Comparison of ENCODE assay signal across 9 cellular contexts in the genomic region with DNA sequence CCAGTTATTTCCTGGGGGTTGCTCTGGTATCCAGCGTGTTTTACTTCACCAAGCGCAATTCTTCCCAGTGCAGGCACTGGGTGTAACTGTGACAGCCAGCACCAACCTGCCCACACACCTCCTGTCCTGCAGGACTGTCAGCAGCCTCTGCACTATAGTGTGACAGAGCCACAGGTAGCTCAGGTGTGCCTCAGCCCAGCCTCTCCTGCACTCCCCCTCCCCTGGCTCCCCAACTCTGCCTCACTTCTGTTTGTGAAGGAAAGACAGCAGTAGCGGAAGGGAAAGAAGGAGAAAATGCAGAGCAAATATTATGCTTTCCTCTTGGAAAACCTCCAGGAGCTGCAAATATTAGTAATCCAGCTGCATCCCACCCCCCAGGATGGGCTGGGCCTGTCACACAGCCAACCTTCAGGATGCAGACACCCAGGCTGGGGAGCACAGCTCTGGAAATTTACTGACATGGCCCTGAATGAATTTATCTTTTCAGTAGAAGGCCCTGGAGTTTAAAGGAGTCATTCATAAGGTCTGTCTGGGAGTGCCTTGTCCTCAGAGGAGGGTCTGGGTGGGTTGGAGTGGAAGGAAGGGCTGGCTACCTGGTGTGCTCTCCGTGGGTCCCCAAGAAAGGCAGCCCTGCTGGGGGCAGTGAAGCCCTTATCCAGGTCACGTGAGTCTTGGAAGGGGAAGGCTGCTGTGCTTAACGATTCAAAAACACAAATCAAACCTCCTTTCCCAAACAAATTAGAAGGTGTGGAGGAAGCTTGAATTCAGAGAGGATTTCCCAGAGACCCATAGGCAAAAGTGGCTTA. TPM values are rescaled to one million over a fixed set of nuclear protein-coding genes. Genes with fewer than 3 reads are reported as not detected.
A peak's percentile ranks its signal among the peaks of the same experiment; 100 is the strongest.
DNase-seq lines count a peak whose midpoint lies in the region; ATAC-seq and TF ChIP-seq lines count a peak whose summit lies in the region.
"Had no signal": no experiment of that assay in that cellular context is flagged by ENCODE, and none has a peak within 500 bp of the region (broad histone marks: within the 10 kb centered on the region; RNA-seq: fewer than 3 reads in every experiment).

No MANE protein-coding gene starts in this region.

- POLR2A ChIA-PET in HEK293 (lab: Yijun Ruan, JAX), result interaction anchor here (1.0 kb wide), 1 partner anchor 13 kb away, joined by 3 read pairs; no protein-coding TSS in a partner anchor

- H3K4me1 ChIP-seq in HEK293 (ENCODE audit: control insufficient read depth, insufficient read depth, low read length) (peaks cover 40% of the 10 kb centered on the region), left ventricle myocardium inferior (peaks cover 93% of the 10 kb centered on the region), gastrocnemius medialis (peaks cover 45 to 48% of the 10 kb centered on the region in 2 donors)

- TF ChIP-seq CTCF in HEK293 (tag by site-specific recombination; IDR thresholded peaks at IDR 0.05) (no peak), left ventricle myocardium inferior (IDR thresholded peaks at IDR 0.05; ENCODE audit: borderline replicate concordance) (no peak), gastrocnemius medialis (IDR thresholded peaks at IDR 0.05 in 4 of 5, conservative IDR thresholded peaks at IDR 0.05 in 1 of 5) (no peak)

- H3K27ac ChIP-seq in HEK293 (ENCODE audit: extremely low read depth, low read depth, low read length) (no peak overlapping the region), left ventricle myocardium inferior (replicated peaks) (peak overlapping the region; percentile 85), gastrocnemius medialis (peak overlapping the region; percentile 25 to 66 (median 62))

- DNase-seq in left ventricle myocardium inferior, result peak; percentile 58
- no peak for DNase-seq in gastrocnemius medialis
- DNase-seq in SK-N-DZ (ENCODE audit: low spot score), result no peak
- no peak for DNase-seq in COLO668 (lab: John Stamatoyannopoulos, UW; ENCODE audit: unreplicated experiment)
- no peak for DNase-seq in DMS 273 treated with DMSO at 0.1 percent for 48 hours (lab: John Stamatoyannopoulos, UW)

- CTCF ChIA-PET in HEK293 (lab: Yijun Ruan, JAX), result interaction anchor here (4.6 kb wide), 1 partner anchor 16 kb away, joined by 23 read pairs; no protein-coding TSS in a partner anchor

- no peak overlapping the region for H3K4me3 Mint-ChIP-seq in activated T-helper 17 cell treated with anti-CD3 and anti-CD28 coated beads, Interleukin-2, amount 50 U/mL, for 72 hours
- H3K4me3 Mint-ChIP-seq: activated T-helper 1 cell treated with anti-CD3 and anti-CD28 coated beads, Interleukin-12 subunit alpha, Interleukin-12 subunit beta, Interleukin-2, Interleukin-4 antibody, amounts not matched to agents 30 ng/mL and 10 ng/mL and 1 ng/mL, durations not matched to agents 14 hours and 24 hours and 36 hours had no signal

- no peaks in the 10 kb centered on the region for H3K27me3 Mint-ChIP-seq in activated T-helper 17 cell treated with anti-CD3 and anti-CD28 coated beads, Interleukin-2, amount 50 U/mL, for 72 hours

- no peaks in the 10 kb centered on the region for H3K27me3 ChIP-seq in left ventricle myocardium inferior (ENCODE audit: low read depth)
- H3K27me3 ChIP-seq in gastrocnemius medialis, result no peaks in the 10 kb centered on the region

- H3K4me3 ChIP-seq in HEK293 (ENCODE audit: low read depth, low read length) (no peak overlapping the region), left ventricle myocardium inferior (peak overlapping the region; percentile 16), gastrocnemius medialis (no peak overlapping the region)

- peak overlapping the region; percentile 50 for H3K27ac Mint-ChIP-seq in activated T-helper 17 cell treated with anti-CD3 and anti-CD28 coated beads, Interleukin-2, amount 50 U/mL, for 72 hours
- H3K27ac Mint-ChIP-seq: activated T-helper 1 cell treated with anti-CD3 and anti-CD28 coated beads, Interleukin-12 subunit alpha, Interleukin-12 subunit beta, Interleukin-2, Interleukin-4 antibody, amounts not matched to agents 30 ng/mL and 10 ng/mL and 1 ng/mL, durations not matched to agents 14 hours and 24 hours and 36 hours had no signal

- H3K9me3 ChIP-seq in HEK293 (ENCODE audit: control insufficient read depth, insufficient read depth, low read depth, low read length) (no peaks in the 10 kb centered on the region), left ventricle myocardium inferior (replicated peaks) (no peaks in the 10 kb centered on the region), gastrocnemius medialis (no peaks in the 10 kb centered on the region)

- intact Hi-C loops in left ventricle myocardium inferior (cut with micrococcal nuclease), result no loop called here
- intact Hi-C loops in gastrocnemius medialis (cut with DNase I; ENCODE audit: low total_unique reads), result no loop called here

- H3K36me3 ChIP-seq in HEK293 (ENCODE audit: control insufficient read depth in 2 of 2, insufficient read depth in 1 of 2, low read length in 2 of 2) (peaks cover 0 to 14% of the 10 kb centered on the region in 2 experiments; a peak in 1 of 3 replicates), left ventricle myocardium inferior (peaks cover 10% of the 10 kb centered on the region), gastrocnemius medialis (peaks cover 0 to 9% of the 10 kb centered on the region in 2 donors)

- no peak for ATAC-seq in activated T-helper 17 cell treated with anti-CD3 and anti-CD28 coated beads, Interleukin-2, amount 50 U/mL, for 72 hours (replicated peaks)
- no peak for ATAC-seq in gastrocnemius medialis
- no peak for ATAC-seq in HG03159 (IDR thresholded peaks at IDR 0.05; ENCODE audit: unreplicated experiment)

- H3K9me3 Mint-ChIP-seq in activated T-helper 17 cell treated with anti-CD3 and anti-CD28 coated beads, Interleukin-2, amount 50 U/mL, for 72 hours, result no peaks in the 10 kb centered on the region
- H3K9me3 Mint-ChIP-seq: activated T-helper 1 cell treated with anti-CD3 and anti-CD28 coated beads, Interleukin-12 subunit alpha, Interleukin-12 subunit beta, Interleukin-2, Interleukin-4 antibody, amounts not matched to agents 30 ng/mL and 10 ng/mL and 1 ng/mL, durations not matched to agents 14 hours and 24 hours and 36 hours had no signal

- peaks cover 27% of the 10 kb centered on the region for H3K4me1 Mint-ChIP-seq in activated T-helper 17 cell treated with anti-CD3 and anti-CD28 coated beads, Interleukin-2, amount 50 U/mL, for 72 hours

- peaks cover 23% of the 10 kb centered on the region for H3K36me3 Mint-ChIP-seq in activated T-helper 17 cell treated with anti-CD3 and anti-CD28 coated beads, Interleukin-2, amount 50 U/mL, for 72 hours (ENCODE audit: low read depth)

- TF ChIP-seq POLR2A in gastrocnemius medialis (IDR thresholded peaks at IDR 0.05), result no peak

- in situ Hi-C loops in gastrocnemius medialis (cut with MboI; ENCODE audit: low sequenced_read_pairs in 4 of 4), result no loop called here

TF ChIP-seq in HEK293, 187 proteins besides CTCF, POLR2A, EP300 and RAD21:
- TF ChIP-seq ZNF16 (tag by site-specific recombination; IDR thresholded peaks at IDR 0.05; ENCODE audit: low read depth), result no peak
- no peak for TF ChIP-seq GFI1B (tag by site-specific recombination; IDR thresholded peaks at IDR 0.05)
- TF ChIP-seq ZFHX2 (tag by site-specific recombination; conservative IDR thresholded peaks at IDR 0.05), result peak; percentile 32
- TF ChIP-seq, protein P1, sequence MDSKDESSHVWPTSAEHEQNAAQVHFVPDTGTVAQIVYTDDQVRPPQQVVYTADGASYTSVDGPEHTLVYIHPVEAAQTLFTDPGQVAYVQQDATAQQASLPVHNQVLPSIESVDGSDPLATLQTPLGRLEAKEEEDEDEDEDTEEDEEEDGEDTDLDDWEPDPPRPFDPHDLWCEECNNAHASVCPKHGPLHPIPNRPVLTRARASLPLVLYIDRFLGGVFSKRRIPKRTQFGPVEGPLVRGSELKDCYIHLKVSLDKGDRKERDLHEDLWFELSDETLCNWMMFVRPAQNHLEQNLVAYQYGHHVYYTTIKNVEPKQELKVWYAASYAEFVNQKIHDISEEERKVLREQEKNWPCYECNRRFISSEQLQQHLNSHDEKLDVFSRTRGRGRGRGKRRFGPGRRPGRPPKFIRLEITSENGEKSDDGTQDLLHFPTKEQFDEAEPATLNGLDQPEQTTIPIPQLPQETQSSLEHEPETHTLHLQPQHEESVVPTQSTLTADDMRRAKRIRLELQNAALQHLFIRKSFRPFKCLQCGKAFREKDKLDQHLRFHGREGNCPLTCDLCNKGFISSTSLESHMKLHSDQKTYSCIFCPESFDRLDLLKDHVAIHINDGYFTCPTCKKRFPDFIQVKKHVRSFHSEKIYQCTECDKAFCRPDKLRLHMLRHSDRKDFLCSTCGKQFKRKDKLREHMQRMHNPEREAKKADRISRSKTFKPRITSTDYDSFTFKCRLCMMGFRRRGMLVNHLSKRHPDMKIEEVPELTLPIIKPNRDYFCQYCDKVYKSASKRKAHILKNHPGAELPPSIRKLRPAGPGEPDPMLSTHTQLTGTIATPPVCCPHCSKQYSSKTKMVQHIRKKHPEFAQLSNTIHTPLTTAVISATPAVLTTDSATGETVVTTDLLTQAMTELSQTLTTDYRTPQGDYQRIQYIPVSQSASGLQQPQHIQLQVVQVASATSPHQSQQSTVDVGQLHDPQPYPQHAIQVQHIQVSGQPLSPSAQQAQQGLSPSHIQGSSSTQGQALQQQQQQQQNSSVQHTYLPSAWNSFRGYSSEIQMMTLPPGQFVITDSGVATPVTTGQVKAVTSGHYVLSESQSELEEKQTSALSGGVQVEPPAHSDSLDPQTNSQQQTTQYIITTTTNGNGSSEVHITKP (tag by site-specific recombination; IDR thresholded peaks at IDR 0.05), result peak; percentile 76
- peak; percentile 60 for TF ChIP-seq SCRT2 (tag by site-specific recombination; IDR thresholded peaks at IDR 0.05)
- TF ChIP-seq GLIS1 (tag by site-specific recombination; IDR thresholded peaks at IDR 0.05), result peak; percentile 98
- TF ChIP-seq ZIC2 (tag by site-specific recombination; IDR thresholded peaks at IDR 0.05), result peak; percentile 80
TF ChIP-seq in HEK293: peak in this region for 5.

RNA-seq across cellular contexts. Expression of gene CAPN2, which starts 20.9 kb away (rescaled TPM):
- 10 to 100 TPM; 42.8 to 73.0 TPM for total RNA-seq in activated T-helper 17 cell treated with anti-CD3 and anti-CD28 coated beads, Interleukin-2, amount 50 U/mL, for 72 hours
- total RNA-seq in left ventricle myocardium inferior (65.3 TPM), gastrocnemius medialis (100 to 1,000 TPM in 2 of 4 donors, 10 to 100 TPM in 2; 42.6 to 141 (median 89.4) TPM)
- 38.3 and 39.7 TPM in 2 replicates for polyA plus RNA-seq in SK-N-DZ (2014; cell fraction: cytosol; rRNA removed)
- polyA plus RNA-seq in SK-N-DZ (2014; cell fraction: nucleus; rRNA removed), result 44.2 and 50.2 TPM in 2 replicates
